In the genomic region with DNA sequence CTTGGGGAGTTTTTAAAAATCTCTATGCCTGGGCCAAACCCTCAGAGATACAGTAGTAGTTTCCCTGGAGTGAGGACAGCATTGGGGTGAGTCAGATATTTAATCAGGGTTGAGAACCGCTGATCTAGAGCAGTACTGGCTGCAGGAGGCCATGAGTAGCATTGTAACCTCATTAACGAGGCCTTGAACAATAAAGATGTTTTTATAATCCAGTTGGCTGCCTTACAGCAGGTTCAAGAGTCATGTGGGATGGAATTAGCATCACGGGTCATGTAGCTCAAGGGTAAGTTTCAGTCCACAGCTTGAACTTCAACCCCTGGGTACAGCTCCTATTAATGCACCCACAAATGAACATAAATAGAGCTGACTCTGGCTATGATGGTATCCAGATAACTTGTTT, we compare ENCODE assay signal across 16 cellular contexts. TPM values are rescaled to one million over a fixed set of nuclear protein-coding genes. Genes with fewer than 3 reads are reported as not detected.
DNase-seq lines count a peak whose midpoint lies in the region; ATAC-seq and TF ChIP-seq lines count a peak whose summit lies in the region.
"Had no signal": no experiment of that assay in that cellular context is flagged by ENCODE, and none has a peak within 500 bp of the region (broad histone marks: within the 10 kb centered on the region; RNA-seq: fewer than 3 reads in every experiment).

No MANE protein-coding gene starts in this region.

- H3K9ac ChIP-seq in SK-N-SH (no peak overlapping the region), fibroblast of lung (ENCODE audit: insufficient read depth, low read length) (no peak overlapping the region), Karpas-422 (ENCODE audit: low read length) (no peak overlapping the region)

- H3K4me1 ChIP-seq in SK-N-SH (ENCODE audit: control insufficient read depth in 1 of 2, insufficient read depth in 2 of 2, low read depth in 1 of 2, low read length in 1 of 2) = peaks cover 0 to 5% of the 10 kb centered on the region in 2 experiments; a peak in 1 of 4 replicates
- no peaks in the 10 kb centered on the region for H3K4me1 ChIP-seq in fibroblast of lung (ENCODE audit: control insufficient read depth, extremely low read depth, insufficient read depth, low read length)
- H3K4me1 ChIP-seq in osteoblast (ENCODE audit: insufficient read depth, low read length) = peaks cover 14% of the 10 kb centered on the region
- peaks cover 44% of the 10 kb centered on the region for H3K4me1 ChIP-seq in Karpas-422 (ENCODE audit: low read length)
- H3K4me1 ChIP-seq: foreskin keratinocyte had no signal

- H3K9me3 Mint-ChIP-seq in HFFc6 = no peaks in the 10 kb centered on the region
- H3K9me3 Mint-ChIP-seq: CD8-positive, alpha-beta memory T cell had no signal

- H3K27me3 Mint-ChIP-seq in HFFc6 (ENCODE audit: insufficient read depth) = no peaks in the 10 kb centered on the region
- H3K27me3 Mint-ChIP-seq: CD8-positive, alpha-beta memory T cell had no signal

- H3K4me1 Mint-ChIP-seq in HFFc6 (ENCODE audit: low read depth) = peaks cover 51% of the 10 kb centered on the region

- H3K4me2 ChIP-seq in SK-N-SH = no peak overlapping the region
- H3K4me2 ChIP-seq in fibroblast of lung (ENCODE audit: extremely low read depth, insufficient read depth, low read length) = no peak overlapping the region
- no peak overlapping the region for H3K4me2 ChIP-seq in osteoblast (ENCODE audit: insufficient read depth, low read length)
- H3K4me2 ChIP-seq in Karpas-422 (ENCODE audit: low read depth, low read length, poor library complexity, severe bottlenecking) = no peak overlapping the region

- no peak for TF ChIP-seq EP300 in SK-N-SH (IDR thresholded peaks at IDR 0.05; ENCODE audit: borderline replicate concordance in 1 of 2, low read depth in 1 of 2, low read length in 1 of 2)

- H3K27me3 ChIP-seq in SK-N-SH (ENCODE audit: insufficient read depth) (no peaks in the 10 kb centered on the region), fibroblast of lung (ENCODE audit: control insufficient read depth, insufficient read depth, low read length) (no peaks in the 10 kb centered on the region), osteoblast (ENCODE audit: insufficient read depth, low read length) (no peaks in the 10 kb centered on the region), Karpas-422 (ENCODE audit: low read length) (no peaks in the 10 kb centered on the region)
- H3K27me3 ChIP-seq: foreskin keratinocyte had no signal

- H3K4me3 ChIP-seq in SK-N-SH (ENCODE audit: low read depth in 2 of 2, low read length in 1 of 2) = no peak overlapping the region
- no peak overlapping the region for H3K4me3 ChIP-seq in fibroblast of lung (replicated peaks in 1 of 4; ENCODE audit: control extremely low read depth in 1 of 4, insufficient read depth in 1 of 4, low read depth in 3 of 4, low read length in 4 of 4)
- no peak overlapping the region for H3K4me3 ChIP-seq in osteoblast (ENCODE audit: insufficient read depth, low read length)
- no peak overlapping the region for H3K4me3 ChIP-seq in Karpas-422 (ENCODE audit: low read length)

- H3K9me2 ChIP-seq in SK-N-SH = no peaks in the 10 kb centered on the region
- H3K9me2 ChIP-seq in Karpas-422 (replicated peaks; ENCODE audit: insufficient read depth, low read length) = no peaks in the 10 kb centered on the region

- POLR2A ChIA-PET in SK-N-SH (lab: Yijun Ruan, JAX) = no interaction called here

- TF ChIP-seq RAD21 in SK-N-SH (IDR thresholded peaks at IDR 0.05; ENCODE audit: low read length) = no peak

- DNase-seq in HFFc6 = peak; percentile 69
- no peak for DNase-seq in SK-N-SH
- DNase-seq in fibroblast of lung (ENCODE audit: low read depth in 2 of 2) = peak; percentile 14 to 70
- DNase-seq in osteoblast (ENCODE audit: insufficient read length, low spot score, missing footprints) = peak; percentile 58
- no peak for DNase-seq in T-helper 2 cell
- no peak for DNase-seq in Karpas-422
- DNase-seq: activated naive CD4-positive, alpha-beta T cell; CD8-positive, alpha-beta memory T cell; foreskin keratinocyte; MM.1S; NCI-H446 treated with DMSO at 0.1 percent for 48 hours; stimulated activated CD4-positive, alpha-beta T cell treated with anti-CD3 and anti-CD28 coated beads, Interleukin-12 subunit alpha, Interleukin-12 subunit beta, amount 100 ng/mL, for 4 hours; T-helper 9 cell had no signal

- H3K4me3 Mint-ChIP-seq in HFFc6 = no peak overlapping the region

- peaks cover 9% of the 10 kb centered on the region for H3F3A ChIP-seq in SK-N-SH (replicated peaks; ENCODE audit: insufficient read depth)

- H3K9me3 ChIP-seq in SK-N-SH = no peaks in the 10 kb centered on the region
- no peaks in the 10 kb centered on the region for H3K9me3 ChIP-seq in fibroblast of lung (ENCODE audit: control insufficient read depth, insufficient read depth, low read depth, low read length)
- no peaks in the 10 kb centered on the region for H3K9me3 ChIP-seq in osteoblast (ENCODE audit: low read depth, low read length)
- no peaks in the 10 kb centered on the region for H3K9me3 ChIP-seq in Karpas-422 (ENCODE audit: low read length)

- H3K27ac ChIP-seq in SK-N-SH (ENCODE audit: low read depth in 2 of 2, low read length in 1 of 2) (no peak overlapping the region), fibroblast of lung (ENCODE audit: insufficient read depth, low read length) (no peak overlapping the region), osteoblast (ENCODE audit: low read depth, low read length) (no peak overlapping the region), Karpas-422 (ENCODE audit: low read length) (no peak overlapping the region)
- H3K27ac ChIP-seq: foreskin keratinocyte, RWPE1 had no signal

- peaks cover 0 to 8% of the 10 kb centered on the region in 2 experiments for H3K36me3 ChIP-seq in SK-N-SH (replicated peaks in 1 of 2; ENCODE audit: control insufficient read depth in 1 of 2, insufficient read depth in 2 of 2, low read length in 1 of 2)
- H3K36me3 ChIP-seq in fibroblast of lung (ENCODE audit: control insufficient read depth, insufficient read depth, low read length) = no peaks in the 10 kb centered on the region
- H3K36me3 ChIP-seq in osteoblast (ENCODE audit: insufficient read depth, low read length) = no peaks in the 10 kb centered on the region
- peaks cover 11% of the 10 kb centered on the region for H3K36me3 ChIP-seq in Karpas-422 (ENCODE audit: insufficient read depth, low read length)

- 43% methylated on average over 3 of the region's 3 CpGs for WGBS in SK-N-SH (ENCODE audit: low lambda C conversion rate)

- ATAC-seq in HG03442 (IDR thresholded peaks at IDR 0.05; ENCODE audit: unreplicated experiment) = no peak
- no peak for ATAC-seq in GM21423 (IDR thresholded peaks at IDR 0.05; ENCODE audit: unreplicated experiment)
- ATAC-seq: foreskin keratinocyte had no signal

- TF ChIP-seq CTCF in HFFc6 (IDR thresholded peaks at IDR 0.05) (no peak), SK-N-SH (IDR thresholded peaks at IDR 0.05) (no peak), fibroblast of lung (conservative IDR thresholded peaks at IDR 0.05 in 1 of 2, IDR thresholded peaks at IDR 0.05 in 1 of 2; ENCODE audit: low read depth in 1 of 2, low read length in 2 of 2) (no peak), osteoblast (IDR thresholded peaks at IDR 0.05; ENCODE audit: extremely low read depth, low read depth, low read length) (no peak)

- H2AFZ ChIP-seq in SK-N-SH (ENCODE audit: low read depth) (no peak overlapping the region), fibroblast of lung (ENCODE audit: low read length) (no peak overlapping the region), osteoblast (ENCODE audit: low read length) (no peak overlapping the region), Karpas-422 (ENCODE audit: low read length) (no peak overlapping the region)

- 0 out of 2 replicates have a peak, but pooled peaks cover 6% of the 10 kb centered on the region for H3K36me3 Mint-ChIP-seq in HFFc6 (ENCODE audit: low read depth)

- peaks cover 45% of the 10 kb centered on the region; the same call in 1 of the 2 replicates for H3K79me2 ChIP-seq in SK-N-SH (ENCODE audit: insufficient read depth)
- peaks cover 39% of the 10 kb centered on the region for H3K79me2 ChIP-seq in fibroblast of lung (ENCODE audit: control insufficient read depth, insufficient read depth, low read length)
- H3K79me2 ChIP-seq in osteoblast (ENCODE audit: insufficient read depth, low read length) = peaks cover 88% of the 10 kb centered on the region
- H3K79me2 ChIP-seq in Karpas-422 (ENCODE audit: low read length) = peaks cover 95% of the 10 kb centered on the region

- H3K27ac Mint-ChIP-seq in HFFc6 = peak overlapping the region; percentile 79

- CTCF ChIA-PET in SK-N-SH (lab: Yijun Ruan, JAX) = interaction anchor here (0.9 kb wide), 1 partner anchor 14 kb away, joined by 3 read pairs; no protein-coding TSS in a partner anchor

- H4K20me1 ChIP-seq in SK-N-SH (ENCODE audit: insufficient read depth) (no peaks in the 10 kb centered on the region), fibroblast of lung (ENCODE audit: control insufficient read depth, extremely low read depth, insufficient read depth, low read length) (no peaks in the 10 kb centered on the region), osteoblast (ENCODE audit: insufficient read depth, low read length) (no peaks in the 10 kb centered on the region), Karpas-422 (ENCODE audit: insufficient read depth, low read depth, low read length) (no peaks in the 10 kb centered on the region)

TF ChIP-seq in SK-N-SH, 30 proteins besides CTCF, POLR2A, EP300 and RAD21:
- TF ChIP-seq TCF12 (IDR thresholded peaks at IDR 0.05) (peak; percentile 12; the same call in 1 of the 2 replicates), RXRA (IDR thresholded peaks at IDR 0.05; ENCODE audit: borderline replicate concordance, low read depth) (no peak)

RNA-seq across cellular contexts. Expression of a gene that starts 5.1 kb away (rescaled TPM):
- 10 to 100 TPM; 15.6 to 24.8 (median 20.7) TPM for total RNA-seq in HFFc6 (2021; fragmentation: NEBNext Ultra II Directional; extraction: Animal tissue kit (Norgen Biotek cat#: 25700))
- polyA plus RNA-seq in SK-N-SH (2012; rRNA removed) = 9.4 and 11.3 TPM in 2 replicates
- polyA plus RNA-seq in SK-N-SH (2012; cell fraction: cytosol; rRNA removed) = 13.3 and 13.7 TPM in 2 replicates
- 7.7 and 12.9 TPM in 2 replicates for polyA plus RNA-seq in SK-N-SH (2012; cell fraction: nucleus; rRNA removed)
- 27.0 and 33.4 TPM in 2 replicates for total RNA-seq in fibroblast of lung
- 31.0 and 31.2 TPM in 2 replicates for polyA plus RNA-seq in fibroblast of lung
- 15.6 and 18.5 TPM in 2 replicates for polyA plus RNA-seq in fibroblast of lung (2012)
- polyA minus RNA-seq in fibroblast of lung (ENCODE audit: low replicate concordance) = 6.6 and 9.1 TPM in 2 replicates
- total RNA-seq in osteoblast = 38.4 and 49.8 TPM in 2 replicates
- 38.5 and 62.5 TPM in 2 replicates for total RNA-seq in Karpas-422 (2014; rRNA removed; shearing (Covaris generic); ENCODE audit: low replicate concordance)

RNA-seq across cellular contexts. Expression of a gene that starts 48.2 kb away (rescaled TPM):
- total RNA-seq in HFFc6 (2021; fragmentation: NEBNext Ultra II Directional; extraction: Animal tissue kit (Norgen Biotek cat#: 25700)) = 10 to 100 TPM; 31.0 to 36.6 (median 34.5) TPM
- polyA plus RNA-seq in SK-N-SH (2012; rRNA removed) (10.1 and 13.2 TPM in 2 replicates), fibroblast of lung (17.1 and 22.1 TPM in 2 replicates)
- polyA plus RNA-seq in SK-N-SH (2012; cell fraction: cytosol; rRNA removed) = 14.1 and 16.7 TPM in 2 replicates
- 10.6 and 20.4 TPM in 2 replicates for polyA plus RNA-seq in SK-N-SH (2012; cell fraction: nucleus; rRNA removed)
- total RNA-seq in fibroblast of lung (51.4 and 67.2 TPM in 2 replicates), osteoblast (40.7 and 42.0 TPM in 2 replicates)
- 12.8 and 15.7 TPM in 2 replicates for polyA plus RNA-seq in fibroblast of lung (2012)
- 0.86 and 1.7 TPM in 2 replicates for polyA minus RNA-seq in fibroblast of lung (ENCODE audit: low replicate concordance)
- 53.8 and 84.9 TPM in 2 replicates for total RNA-seq in Karpas-422 (2014; rRNA removed; shearing (Covaris generic); ENCODE audit: low replicate concordance)

Comparison
In these comparisons a context has a peak if more than half of its experiments do, and no peak if none do; other contexts are left out.
1. DNase-seq: peak in HFFc6 (single experiment), fibroblast of lung (2 of 2) and osteoblast (single experiment); none in SK-N-SH (single experiment), T-helper 2 cell (0 of 5) and Karpas-422 (single experiment).